Comparison of ENCODE assay signal across 2 cellular contexts in genomic region chr3:153172796-153173757, GRCh38.
TF ChIP-seq lines count a peak whose summit lies in the region.

No MANE protein-coding gene starts in this region.

TF ChIP-seq in HEK293, 187 proteins besides CTCF, POLR2A, EP300 and RAD21:
- TF ChIP-seq ZNF266 (tag by site-specific recombination; IDR thresholded peaks at IDR 0.05; ENCODE audit: low read depth) (no peak), ZNF157 (tag by site-specific recombination; IDR thresholded peaks at IDR 0.05) (no peak), ZNF510 (tag by site-specific recombination; IDR thresholded peaks at IDR 0.05; ENCODE audit: insufficient replicate concordance) (peak; percentile 36)

TF ChIP-seq in K562, 482 proteins besides CTCF, POLR2A, EP300 and RAD21:
- TF ChIP-seq ARID2 (IDR thresholded peaks at IDR 0.05), result no peak
- TF ChIP-seq MED1 (CRISPR knock-in tag; IDR thresholded peaks at IDR 0.05; ENCODE audit: borderline replicate concordance), result no peak
- TF ChIP-seq DIDO1 (tag; IDR thresholded peaks at IDR 0.05; ENCODE audit: low read depth), result no peak
- TF ChIP-seq, protein P1, sequence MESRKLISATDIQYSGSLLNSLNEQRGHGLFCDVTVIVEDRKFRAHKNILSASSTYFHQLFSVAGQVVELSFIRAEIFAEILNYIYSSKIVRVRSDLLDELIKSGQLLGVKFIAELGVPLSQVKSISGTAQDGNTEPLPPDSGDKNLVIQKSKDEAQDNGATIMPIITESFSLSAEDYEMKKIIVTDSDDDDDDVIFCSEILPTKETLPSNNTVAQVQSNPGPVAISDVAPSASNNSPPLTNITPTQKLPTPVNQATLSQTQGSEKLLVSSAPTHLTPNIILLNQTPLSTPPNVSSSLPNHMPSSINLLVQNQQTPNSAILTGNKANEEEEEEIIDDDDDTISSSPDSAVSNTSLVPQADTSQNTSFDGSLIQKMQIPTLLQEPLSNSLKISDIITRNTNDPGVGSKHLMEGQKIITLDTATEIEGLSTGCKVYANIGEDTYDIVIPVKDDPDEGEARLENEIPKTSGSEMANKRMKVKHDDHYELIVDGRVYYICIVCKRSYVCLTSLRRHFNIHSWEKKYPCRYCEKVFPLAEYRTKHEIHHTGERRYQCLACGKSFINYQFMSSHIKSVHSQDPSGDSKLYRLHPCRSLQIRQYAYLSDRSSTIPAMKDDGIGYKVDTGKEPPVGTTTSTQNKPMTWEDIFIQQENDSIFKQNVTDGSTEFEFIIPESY (CRISPR knock-in tag; IDR thresholded peaks at IDR 0.05), result peak; percentile 57; the same call in 1 of the 2 replicates
- no peak for TF ChIP-seq CC2D1A (IDR thresholded peaks at IDR 0.05)
- TF ChIP-seq NONO (IDR thresholded peaks at IDR 0.05; ENCODE audit: low read depth in 2 of 2, low read length in 1 of 2), result no peak
